In genomic region chr13:28441533-28441928, GRCh38 we compare ENCODE assay signal across 1 cellular context.
TF ChIP-seq lines count a peak whose summit lies in the region.

No MANE protein-coding gene starts in this region.

TF ChIP-seq in GM23338, 12 proteins besides CTCF, POLR2A, EP300 and RAD21 (continued from another document):
- TF ChIP-seq, protein P1, sequence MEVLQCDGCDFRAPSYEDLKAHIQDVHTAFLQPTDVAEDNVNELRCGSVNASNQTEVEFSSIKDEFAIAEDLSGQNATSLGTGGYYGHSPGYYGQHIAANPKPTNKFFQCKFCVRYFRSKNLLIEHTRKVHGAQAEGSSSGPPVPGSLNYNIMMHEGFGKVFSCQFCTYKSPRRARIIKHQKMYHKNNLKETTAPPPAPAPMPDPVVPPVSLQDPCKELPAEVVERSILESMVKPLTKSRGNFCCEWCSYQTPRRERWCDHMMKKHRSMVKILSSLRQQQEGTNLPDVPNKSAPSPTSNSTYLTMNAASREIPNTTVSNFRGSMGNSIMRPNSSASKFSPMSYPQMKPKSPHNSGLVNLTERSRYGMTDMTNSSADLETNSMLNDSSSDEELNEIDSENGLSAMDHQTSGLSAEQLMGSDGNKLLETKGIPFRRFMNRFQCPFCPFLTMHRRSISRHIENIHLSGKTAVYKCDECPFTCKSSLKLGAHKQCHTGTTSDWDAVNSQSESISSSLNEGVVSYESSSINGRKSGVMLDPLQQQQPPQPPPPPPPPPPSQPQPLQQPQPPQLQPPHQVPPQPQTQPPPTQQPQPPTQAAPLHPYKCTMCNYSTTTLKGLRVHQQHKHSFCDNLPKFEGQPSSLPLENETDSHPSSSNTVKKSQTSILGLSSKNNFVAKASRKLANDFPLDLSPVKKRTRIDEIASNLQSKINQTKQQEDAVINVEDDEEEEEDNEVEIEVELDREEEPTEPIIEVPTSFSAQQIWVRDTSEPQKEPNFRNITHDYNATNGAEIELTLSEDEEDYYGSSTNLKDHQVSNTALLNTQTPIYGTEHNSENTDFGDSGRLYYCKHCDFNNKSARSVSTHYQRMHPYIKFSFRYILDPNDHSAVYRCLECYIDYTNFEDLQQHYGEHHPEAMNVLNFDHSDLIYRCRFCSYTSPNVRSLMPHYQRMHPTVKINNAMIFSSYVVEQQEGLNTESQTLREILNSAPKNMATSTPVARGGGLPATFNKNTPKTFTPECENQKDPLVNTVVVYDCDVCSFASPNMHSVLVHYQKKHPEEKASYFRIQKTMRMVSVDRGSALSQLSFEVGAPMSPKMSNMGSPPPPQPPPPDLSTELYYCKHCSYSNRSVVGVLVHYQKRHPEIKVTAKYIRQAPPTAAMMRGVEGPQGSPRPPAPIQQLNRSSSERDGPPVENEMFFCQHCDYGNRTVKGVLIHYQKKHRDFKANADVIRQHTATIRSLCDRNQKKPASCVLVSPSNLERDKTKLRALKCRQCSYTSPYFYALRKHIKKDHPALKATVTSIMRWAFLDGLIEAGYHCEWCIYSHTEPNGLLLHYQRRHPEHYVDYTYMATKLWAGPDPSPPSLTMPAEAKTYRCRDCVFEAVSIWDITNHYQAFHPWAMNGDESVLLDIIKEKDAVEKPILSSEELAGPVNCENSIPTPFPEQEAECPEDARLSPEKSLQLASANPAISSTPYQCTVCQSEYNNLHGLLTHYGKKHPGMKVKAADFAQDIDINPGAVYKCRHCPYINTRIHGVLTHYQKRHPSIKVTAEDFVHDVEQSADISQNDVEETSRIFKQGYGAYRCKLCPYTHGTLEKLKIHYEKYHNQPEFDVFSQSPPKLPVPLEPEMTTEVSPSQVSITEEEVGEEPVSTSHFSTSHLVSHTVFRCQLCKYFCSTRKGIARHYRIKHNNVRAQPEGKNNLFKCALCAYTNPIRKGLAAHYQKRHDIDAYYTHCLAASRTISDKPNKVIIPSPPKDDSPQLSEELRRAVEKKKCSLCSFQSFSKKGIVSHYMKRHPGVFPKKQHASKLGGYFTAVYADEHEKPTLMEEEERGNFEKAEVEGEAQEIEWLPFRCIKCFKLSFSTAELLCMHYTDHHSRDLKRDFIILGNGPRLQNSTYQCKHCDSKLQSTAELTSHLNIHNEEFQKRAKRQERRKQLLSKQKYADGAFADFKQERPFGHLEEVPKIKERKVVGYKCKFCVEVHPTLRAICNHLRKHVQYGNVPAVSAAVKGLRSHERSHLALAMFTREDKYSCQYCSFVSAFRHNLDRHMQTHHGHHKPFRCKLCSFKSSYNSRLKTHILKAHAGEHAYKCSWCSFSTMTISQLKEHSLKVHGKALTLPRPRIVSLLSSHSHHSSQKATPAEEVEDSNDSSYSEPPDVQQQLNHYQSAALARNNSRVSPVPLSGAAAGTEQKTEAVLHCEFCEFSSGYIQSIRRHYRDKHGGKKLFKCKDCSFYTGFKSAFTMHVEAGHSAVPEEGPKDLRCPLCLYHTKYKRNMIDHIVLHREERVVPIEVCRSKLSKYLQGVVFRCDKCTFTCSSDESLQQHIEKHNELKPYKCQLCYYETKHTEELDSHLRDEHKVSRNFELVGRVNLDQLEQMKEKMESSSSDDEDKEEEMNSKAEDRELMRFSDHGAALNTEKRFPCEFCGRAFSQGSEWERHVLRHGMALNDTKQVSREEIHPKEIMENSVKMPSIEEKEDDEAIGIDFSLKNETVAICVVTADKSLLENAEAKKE (CRISPR knock-in tag; IDR thresholded peaks at IDR 0.05): no peak
- TF ChIP-seq EZH2phosphoT487 (IDR thresholded peaks at IDR 0.05; ENCODE audit: unreplicated experiment) (no peak), ZNF331 (CRISPR knock-in tag; IDR thresholded peaks at IDR 0.05; ENCODE audit: low read depth) (no peak)
